Comparison of ENCODE assay signal across 1 cellular context in genomic region chr6:56593801-56594318, GRCh38.
TF ChIP-seq lines count a peak whose summit lies in the region.

No MANE protein-coding gene starts in this region.

TF ChIP-seq in GM12878, 131 proteins besides CTCF, POLR2A, EP300 and RAD21 (continued from another document and continues in another):
- TF ChIP-seq CUX1 (IDR thresholded peaks at IDR 0.05; ENCODE audit: insufficient replicate concordance, low read depth, low read length) = no peak
- TF ChIP-seq TCF3 (IDR thresholded peaks at IDR 0.05; ENCODE audit: borderline replicate concordance, insufficient read depth, low read depth, low read length) = peak; percentile 55; the same call in 1 of the 2 replicates
- TF ChIP-seq ZNF207 (IDR thresholded peaks at IDR 0.05; ENCODE audit: borderline replicate concordance) = no peak
- TF ChIP-seq BCL11A (IDR thresholded peaks at IDR 0.05; ENCODE audit: low read depth, low read length) = peak; percentile 82; the same call in 1 of the 2 replicates
- TF ChIP-seq RUNX3 (IDR thresholded peaks at IDR 0.05; ENCODE audit: low read length) = peak; percentile 61; the same call in 1 of the 2 replicates
- peak; percentile 93 for TF ChIP-seq JUNB (IDR thresholded peaks at IDR 0.05)
- TF ChIP-seq MTA2 (IDR thresholded peaks at IDR 0.05; ENCODE audit: low read depth) = peak; percentile 89
- TF ChIP-seq CREM (IDR thresholded peaks at IDR 0.05; ENCODE audit: low read depth) = peak; percentile 87
- no peak for TF ChIP-seq RBBP5 (conservative IDR thresholded peaks at IDR 0.05)
- no peak for TF ChIP-seq ZBTB4 (CRISPR knock-in tag; IDR thresholded peaks at IDR 0.05)
- TF ChIP-seq TBL1XR1 (IDR thresholded peaks at IDR 0.05; ENCODE audit: low read depth, low read length) = peak; percentile 54; the same call in 1 of the 2 replicates
- peak; percentile 71; the same call in 1 of the 2 replicates for TF ChIP-seq JUND (IDR thresholded peaks at IDR 0.05; ENCODE audit: low read depth, low read length)
- peak; percentile 80 for TF ChIP-seq FOXM1 (IDR thresholded peaks at IDR 0.05; ENCODE audit: low read depth, low read length)
- TF ChIP-seq NR2C1 (IDR thresholded peaks at IDR 0.05) = no peak
- TF ChIP-seq HCFC1 (IDR thresholded peaks at IDR 0.05; ENCODE audit: low read length) = no peak
- peak; percentile 99 for TF ChIP-seq ZNF24 (IDR thresholded peaks at IDR 0.05)
- peak; percentile 75; the same call in 1 of the 2 replicates for TF ChIP-seq TCF12 (IDR thresholded peaks at IDR 0.05; ENCODE audit: low read depth, low read length)
- TF ChIP-seq POLR2AphosphoS5 (IDR thresholded peaks at IDR 0.05; ENCODE audit: low read length) = peak; percentile 21; the same call in 1 of the 2 replicates
- TF ChIP-seq ASH2L (IDR thresholded peaks at IDR 0.05; ENCODE audit: borderline replicate concordance, low read depth) = no peak
- no peak for TF ChIP-seq PRDM15 (CRISPR knock-in tag; IDR thresholded peaks at IDR 0.05)
- peak; percentile 78 for TF ChIP-seq MLLT1 (IDR thresholded peaks at IDR 0.05)
- TF ChIP-seq USF2 (IDR thresholded peaks at IDR 0.05; ENCODE audit: borderline replicate concordance, low read depth, low read length) = no peak; the same call in 1 of the 2 replicates
- TF ChIP-seq SREBF2 (IDR thresholded peaks at IDR 0.05; ENCODE audit: low read length) = no peak
- 0 out of 2 replicates have a peak, but pooled peaks have one; percentile 88 for TF ChIP-seq RCOR1 (conservative IDR thresholded peaks at IDR 0.05; ENCODE audit: low read depth, low read length)
- TF ChIP-seq NBN (IDR thresholded peaks at IDR 0.05) = peak; percentile 91
- TF ChIP-seq BMI1 (IDR thresholded peaks at IDR 0.05; ENCODE audit: borderline replicate concordance) = peak; percentile 52
- peak; percentile 96 for TF ChIP-seq IRF4 (IDR thresholded peaks at IDR 0.05; ENCODE audit: low read depth, low read length)
- TF ChIP-seq SKIL (IDR thresholded peaks at IDR 0.05; ENCODE audit: low read depth, poor library complexity, severe bottlenecking) = peak; percentile 76
- TF ChIP-seq MTA3 (IDR thresholded peaks at IDR 0.05; ENCODE audit: borderline replicate concordance, low read length) = 0 out of 2 replicates have a peak, but pooled peaks have one; percentile 65
- peak; percentile 94 for TF ChIP-seq ATF7 (IDR thresholded peaks at IDR 0.05; ENCODE audit: low read depth)
- peak; percentile 18 for TF ChIP-seq SP1 (IDR thresholded peaks at IDR 0.05; ENCODE audit: low read depth, low read length)
- TF ChIP-seq ATF2 (IDR thresholded peaks at IDR 0.05; ENCODE audit: low read length) = peak; percentile 96
- TF ChIP-seq ZNF384 (IDR thresholded peaks at IDR 0.05; ENCODE audit: borderline replicate concordance, low read depth, low read length) = no peak
- TF ChIP-seq STAT3 (IDR thresholded peaks at IDR 0.05; ENCODE audit: low read depth, low read length) = no peak
- peak; percentile 83 for TF ChIP-seq RELB (IDR thresholded peaks at IDR 0.05; ENCODE audit: low read depth)
- TF ChIP-seq YY1 (IDR thresholded peaks at IDR 0.05; ENCODE audit: low read depth, low read length) = 0 out of 2 replicates have a peak, but pooled peaks have one; percentile 32
- TF ChIP-seq SMARCA5 (IDR thresholded peaks at IDR 0.05) = peak; percentile 59; the same call in 1 of the 2 replicates
- TF ChIP-seq DPF2 (IDR thresholded peaks at IDR 0.05) = peak; percentile 92
